In the genomic region with DNA sequence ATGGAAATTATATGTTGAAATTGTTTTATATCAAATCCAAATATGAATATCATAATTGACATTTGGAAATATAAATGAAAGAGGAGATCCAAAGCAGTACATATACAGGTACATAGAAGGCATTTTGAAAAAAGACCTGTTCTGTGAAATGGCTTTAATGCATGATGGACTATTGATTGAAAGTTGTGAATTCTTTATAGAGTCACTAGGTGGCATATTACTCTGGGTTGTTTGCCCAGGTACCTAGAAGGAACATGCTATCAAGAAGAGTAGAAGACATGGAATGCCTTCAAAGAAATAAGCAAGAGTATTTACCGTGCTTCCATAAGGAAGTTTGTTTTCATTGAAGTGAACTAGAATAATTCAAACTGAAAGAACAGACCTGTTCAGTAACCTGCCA, we compare ENCODE assay signal across 8 cellular contexts.
DNase-seq lines count a peak whose midpoint lies in the region; ATAC-seq, FAIRE-seq and TF ChIP-seq lines count a peak whose summit lies in the region.

No MANE protein-coding gene starts in this region.

- no peaks in the 10 kb centered on the region for H3K27me3 Mint-ChIP-seq in activated CD4-positive, alpha-beta memory T cell treated with anti-CD3 and anti-CD28 coated beads for 36 hours

- no peak overlapping the region for H3K4me3 Mint-ChIP-seq in activated CD4-positive, alpha-beta memory T cell treated with anti-CD3 and anti-CD28 coated beads for 36 hours

- ATAC-seq in A549 (peak in 1 of 2 experiments; percentile 79; a peak in 3 of 6 replicates), GM18868 (IDR thresholded peaks at IDR 0.05; ENCODE audit: unreplicated experiment) (peak; percentile 80), HG02852 (IDR thresholded peaks at IDR 0.05; ENCODE audit: unreplicated experiment) (no peak)

- no peak overlapping the region for H3K27ac ChIP-seq in A549

- no peaks in the 10 kb centered on the region for H3K4me1 ChIP-seq in A549

- POLR2A ChIA-PET in A549 (lab: Yijun Ruan, JAX) = no interaction called here
- POLR2A ChIA-PET in activated CD4-positive, alpha-beta memory T cell treated with anti-CD3 and anti-CD28 coated beads for 36 hours (lab: Charles Lee) = no interaction called here

- H3K9me3 ChIP-seq in A549 = 0 out of 3 replicates have a peak, but pooled peaks cover 4% of the 10 kb centered on the region

- CTCF ChIA-PET in A549 (lab: Yijun Ruan, JAX) = no interaction called here
- CTCF ChIA-PET in activated CD4-positive, alpha-beta memory T cell treated with anti-CD3 and anti-CD28 coated beads for 36 hours (lab: Charles Lee) = no interaction called here

- H3K4me3 ChIP-seq in A549 = no peak overlapping the region
- H3K4me3 ChIP-seq in fibroblast of the aortic adventitia (ENCODE audit: low read depth, low read length) = no peak overlapping the region

- FAIRE-seq in A549 (lab: Jason Lieb, UNC) = peak; percentile 72

- TF ChIP-seq POLR2A in A549 (IDR thresholded peaks at IDR 0.05; ENCODE audit: low read length) = no peak

- peaks cover 6% of the 10 kb centered on the region for H3K9me3 Mint-ChIP-seq in activated CD4-positive, alpha-beta memory T cell treated with anti-CD3 and anti-CD28 coated beads for 36 hours

- WGBS in A549 (ENCODE audit: missing lambda C conversion rate) = 2% methylated on average over 1 of the region's 1 CpG

- DNase-seq in A549 (ENCODE audit: low read depth in 1 of 2, low spot score in 1 of 2) (peak; percentile 10 to 48), NCI-H748 (lab: John Stamatoyannopoulos, UW; ENCODE audit: unreplicated experiment) (peak; percentile 33), fibroblast of the aortic adventitia (ENCODE audit: low read depth) (peak; percentile 38), hypothalamus (lab: John Stamatoyannopoulos, UW) (no peak), epidermal melanocyte (ENCODE audit: insufficient read length, low spot score) (no peak)
- DNase-seq in activated CD4-positive, alpha-beta memory T cell treated with anti-CD3 and anti-CD28 coated beads for 36 hours = no peak

- H3K27ac Mint-ChIP-seq in activated CD4-positive, alpha-beta memory T cell treated with anti-CD3 and anti-CD28 coated beads for 36 hours = no peak overlapping the region

- intact Hi-C loops in activated CD4-positive, alpha-beta memory T cell treated with anti-CD3 and anti-CD28 coated beads for 36 hours (cut with micrococcal nuclease) = loop anchor here (1.0 to 2.0 kb wide), 2 partner anchors 98 to 219 kb away; no protein-coding TSS in a partner anchor

- no peaks in the 10 kb centered on the region for H3K36me3 Mint-ChIP-seq in activated CD4-positive, alpha-beta memory T cell treated with anti-CD3 and anti-CD28 coated beads for 36 hours

- TF ChIP-seq CTCF in A549 (IDR thresholded peaks at IDR 0.05) (peak; percentile 58), fibroblast of the aortic adventitia (IDR thresholded peaks at IDR 0.05; ENCODE audit: insufficient read depth, low read length) (peak; percentile 37)

- peak; percentile 53 to 54 for TF ChIP-seq RAD21 in A549 (conservative IDR thresholded peaks at IDR 0.05 in 1 of 2, IDR thresholded peaks at IDR 0.05 in 1 of 2)

- no peak for TF ChIP-seq EP300 in A549 (IDR thresholded peaks at IDR 0.05)

- H3K4me2 ChIP-seq in A549 = no peak overlapping the region

- no peaks in the 10 kb centered on the region for H3K4me1 Mint-ChIP-seq in activated CD4-positive, alpha-beta memory T cell treated with anti-CD3 and anti-CD28 coated beads for 36 hours (ENCODE audit: low read depth)

TF ChIP-seq in A549, 52 proteins besides CTCF, POLR2A, EP300 and RAD21:
- TF ChIP-seq CHD2 (IDR thresholded peaks at IDR 0.05; ENCODE audit: low read length, partially characterized antibody) (no peak), SMC3 (IDR thresholded peaks at IDR 0.05) (peak; percentile 63)

Comparison
In these comparisons a context has a peak if more than half of its experiments do, and no peak if none do; other contexts are left out.
1. DNase-seq: peak in A549 (2 of 2), NCI-H748 (single experiment) and fibroblast of the aortic adventitia (single experiment); none in hypothalamus (0 of 51), epidermal melanocyte (single experiment) and activated CD4-positive, alpha-beta memory T cell treated with anti-CD3 and anti-CD28 coated beads for 36 hours (single experiment).